Comparison of ENCODE assay signal across 24 cellular contexts in the genomic region with DNA sequence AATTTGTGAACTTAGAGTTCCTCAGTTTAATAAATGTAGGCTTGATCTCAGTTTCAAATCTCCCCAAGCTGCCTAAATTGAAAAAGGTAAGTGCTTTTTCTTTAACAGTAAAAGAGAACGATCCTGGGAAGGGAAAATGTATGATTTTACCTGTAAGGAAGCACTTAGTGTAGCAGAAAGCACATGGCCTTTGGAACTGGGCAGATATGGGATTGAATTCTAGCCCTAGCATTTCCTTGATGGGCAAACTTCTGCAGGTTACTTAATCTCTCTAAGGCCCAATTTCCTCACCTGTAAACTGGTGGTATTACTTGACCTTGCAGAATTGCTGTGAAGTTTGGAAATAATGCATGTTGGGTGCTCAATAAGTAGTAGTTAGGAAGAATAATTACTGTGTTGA. TPM values are rescaled to one million over a fixed set of nuclear protein-coding genes. Genes with fewer than 3 reads are reported as not detected.
"Had no signal": no experiment of that assay in that cellular context is flagged by ENCODE, and none has a peak within 500 bp of the region (broad histone marks: within the 10 kb centered on the region; RNA-seq: fewer than 3 reads in every experiment).

No MANE protein-coding gene starts in this region.

- H3K27ac Mint-ChIP-seq: nephron, type B pancreatic cell had no signal

- H2AFZ ChIP-seq: parathyroid adenoma had no signal

- H3K27ac ChIP-seq: esophagus squamous epithelium, gastroesophageal sphincter, lower lobe of right lung, parathyroid adenoma, psoas muscle, sigmoid colon, thoracic aorta had no signal

- H3K4me3 Mint-ChIP-seq: nephron, type B pancreatic cell had no signal

- H3K9me3 Mint-ChIP-seq: nephron, type B pancreatic cell had no signal

- H3K4me3 ChIP-seq: esophagus squamous epithelium, gastroesophageal sphincter, left lung, lower lobe of right lung, psoas muscle, sigmoid colon, skin epidermis, stomach, thoracic aorta had no signal

- H3K27me3 Mint-ChIP-seq: type B pancreatic cell had no signal

- H3K9ac ChIP-seq: parathyroid adenoma had no signal

- H3K27me3 ChIP-seq: esophagus squamous epithelium, gastroesophageal sphincter, left lung, sigmoid colon, stomach had no signal

- H3K4me1 ChIP-seq: parathyroid adenoma had no signal

- H3K9me3 ChIP-seq: esophagus squamous epithelium, gastroesophageal sphincter, left lung, lower lobe of right lung, psoas muscle, sigmoid colon, stomach, thoracic aorta had no signal

- DNase-seq: cerebellar nuclear complex; dermis blood vessel endothelial cell; esophagus squamous epithelium; foreskin fibroblast; glutamatergic neuron; islet precursor cell; left lung; lower lobe of right lung; mesenchymal stem cell; psoas muscle; sigmoid colon; stimulated activated CD4-positive, alpha-beta T cell treated with anti-CD3 and anti-CD28 coated beads, Interleukin-12 subunit alpha, Interleukin-12 subunit beta, amount 100 ng/mL, for 4 hours; stimulated activated naive CD4-positive, alpha-beta T cell; stomach; substantia nigra had no signal

- FAIRE-seq: colon, urothelium cell line had no signal

RNA-seq across cellular contexts. Expression of a gene that starts 56.7 kb away (rescaled TPM):
- total RNA-seq: dermis blood vessel endothelial cell, epithelial cell of proximal tubule, esophagus squamous epithelium, gastroesophageal sphincter, sigmoid colon had no signal
- polyA plus RNA-seq: psoas muscle, stomach had no signal
